Comparison of ENCODE assay signal across 21 cellular contexts in the genomic region with DNA sequence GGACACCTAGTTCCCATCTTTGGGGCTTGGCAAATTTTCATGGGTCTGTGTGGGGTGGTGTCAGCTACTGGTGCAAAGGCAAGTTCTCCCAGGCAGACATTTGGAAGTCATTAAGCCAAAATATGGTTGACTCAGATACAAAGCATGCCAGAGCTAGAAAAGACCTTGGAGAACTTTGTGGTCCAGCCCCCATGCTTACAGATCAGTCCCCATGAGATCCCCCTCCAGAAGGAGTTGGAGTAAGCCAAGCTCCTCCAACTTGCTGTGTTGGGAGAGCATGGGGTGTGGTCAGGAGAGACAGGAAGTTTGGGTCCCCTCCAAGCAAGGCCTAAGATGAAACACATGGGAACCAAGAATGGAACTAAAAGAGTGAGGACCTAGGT.
DNase-seq lines count a peak whose midpoint lies in the region; TF ChIP-seq lines count a peak whose summit lies in the region.
"Had no signal": no experiment of that assay in that cellular context is flagged by ENCODE, and none has a peak within 500 bp of the region (broad histone marks: within the 10 kb centered on the region; RNA-seq: fewer than 3 reads in every experiment).

No MANE protein-coding gene starts in this region.

- H3K4me3 ChIP-seq in WERI-Rb-1 (ENCODE audit: low read depth, low read length), result no peak overlapping the region
- H3K4me3 ChIP-seq: left lung, prostate gland, SJSA1, tibial nerve had no signal

- H3K27ac ChIP-seq in WERI-Rb-1, result no peak overlapping the region
- H3K27ac ChIP-seq: brain microvascular endothelial cell, left lung, prostate gland, SJSA1, tibial nerve had no signal

- TF ChIP-seq CTCF in AG09319 (IDR thresholded peaks at IDR 0.05; ENCODE audit: low read depth, low read length) (no peak), WERI-Rb-1 (IDR thresholded peaks at IDR 0.05; ENCODE audit: low read depth, low read length) (no peak), GM13977 (IDR thresholded peaks at IDR 0.05; ENCODE audit: extremely low read depth, insufficient read depth, missing control alignments) (no peak)

- in situ Hi-C loops in GM13977 (cut with MboI; ENCODE audit: low pct_unique_long_range_greater_than_20kb, low sequenced_read_pairs, unreplicated experiment), result no loop called here

- H3K9me3 ChIP-seq in WERI-Rb-1 (ENCODE audit: severe bottlenecking), result peaks cover 4% of the 10 kb centered on the region
- H3K9me3 ChIP-seq: left lung, prostate gland had no signal

- DNase-seq in AG09319 (ENCODE audit: extremely low read depth, low read depth), result peak; percentile 82
- peak; percentile 92 for DNase-seq in EH (ENCODE audit: low read depth)
- DNase-seq in WERI-Rb-1, result peak; percentile 3
- DNase-seq in fibroblast of the conjunctiva (ENCODE audit: low read depth), result peak; percentile 77
- DNase-seq in activated gamma-delta T cell (lab: John Stamatoyannopoulos, UW), result no peak
- no peak for DNase-seq in GM13977 (ENCODE audit: low spot score)
- no peak for DNase-seq in midbrain (lab: John Stamatoyannopoulos, UW)
- DNase-seq: activated B cell treated with CpG ODN at 0.5 μM for 24 hours; activated CD4-positive, alpha-beta T cell treated with anti-CD3 and anti-CD28 coated beads, Interleukin-2, amount 50 U/mL, for 4 hours; brain microvascular endothelial cell; CD4-positive, CD25-positive, alpha-beta regulatory T cell; DMS79 treated with DMSO at 0.1 percent for 48 hours; left lung; natural killer cell; NCI-H1048; NCI-H2107; NCI-H774; stimulated activated CD4-positive, alpha-beta T cell treated with anti-CD3 and anti-CD28 coated beads, Interleukin-4, amount 100 ng/mL, for 1 hour had no signal

- H3K36me3 ChIP-seq in WERI-Rb-1, result no peaks in the 10 kb centered on the region
- H3K36me3 ChIP-seq: brain microvascular endothelial cell, left lung, prostate gland, SJSA1, tibial nerve had no signal

- no peaks in the 10 kb centered on the region for H3K27me3 ChIP-seq in WERI-Rb-1 (ENCODE audit: insufficient read depth, low read depth, severe bottlenecking)
- H3K27me3 ChIP-seq: brain microvascular endothelial cell, left lung, SJSA1, tibial nerve had no signal

Comparison
In these comparisons a context has a peak if more than half of its experiments do, and no peak if none do; other contexts are left out.
1. DNase-seq: peak in AG09319 (single experiment), EH (single experiment), WERI-Rb-1 (single experiment) and fibroblast of the conjunctiva (single experiment); none in activated gamma-delta T cell (single experiment), GM13977 (single experiment) and midbrain (single experiment).